In genomic region chr6:43142101-43142500, GRCh38 we compare ENCODE assay signal across 19 cellular contexts. TPM values are rescaled to one million over a fixed set of nuclear protein-coding genes. Genes with fewer than 3 reads are reported as not detected.
DNase-seq lines count a peak whose midpoint lies in the region; ATAC-seq and TF ChIP-seq lines count a peak whose summit lies in the region.
"Had no signal": no experiment of that assay in that cellular context is flagged by ENCODE, and none has a peak within 500 bp of the region (broad histone marks: within the 10 kb centered on the region; RNA-seq: fewer than 3 reads in every experiment).

No MANE protein-coding gene starts in this region.

- TF ChIP-seq CTCF in GM23338 (conservative IDR thresholded peaks at IDR 0.05; ENCODE audit: low read depth in 2 of 2): no peak
- no peak for TF ChIP-seq CTCF in WERI-Rb-1 (IDR thresholded peaks at IDR 0.05; ENCODE audit: low read depth, low read length)
- no peak for TF ChIP-seq CTCF in hepatocyte (IDR thresholded peaks at IDR 0.05; ENCODE audit: poor library complexity)
- no peak for TF ChIP-seq CTCF in spleen (IDR thresholded peaks at IDR 0.05 in 8 of 11, conservative IDR thresholded peaks at IDR 0.05 in 3 of 11)

- no peaks in the 10 kb centered on the region for H3K9me3 Mint-ChIP-seq in GM23338
- H3K9me3 Mint-ChIP-seq in stimulated activated effector memory CD8-positive, alpha-beta T cell treated with anti-CD3 and anti-CD28 coated beads, Interleukin-12 subunit alpha, Interleukin-12 subunit beta, amount 100 ng/mL, for 72 hours: no peaks in the 10 kb centered on the region
- H3K9me3 Mint-ChIP-seq: activated CD4-positive, alpha-beta T cell treated with anti-CD3 and anti-CD28 coated beads, Interleukin-2, amount 10 ng/mL, durations not matched to agents 24 days and 14 days; H9 had no signal

- H4K20me1 ChIP-seq in GM23338 (replicated peaks; ENCODE audit: insufficient read depth) (no peaks in the 10 kb centered on the region; the same call in 1 of the 2 replicates), hepatocyte (ENCODE audit: insufficient read depth, poor library complexity, severe bottlenecking) (no peaks in the 10 kb centered on the region)

- H3K9me2 ChIP-seq in GM23338 (ENCODE audit: insufficient read depth) (no peaks in the 10 kb centered on the region), hepatocyte (replicated peaks; ENCODE audit: insufficient read depth) (no peaks in the 10 kb centered on the region)

- peaks cover 19% of the 10 kb centered on the region for H3K36me3 Mint-ChIP-seq in GM23338 (ENCODE audit: low read depth)
- H3K36me3 Mint-ChIP-seq in stimulated activated effector memory CD8-positive, alpha-beta T cell treated with anti-CD3 and anti-CD28 coated beads, Interleukin-12 subunit alpha, Interleukin-12 subunit beta, amount 100 ng/mL, for 72 hours: no peaks in the 10 kb centered on the region

- H3K27me3 Mint-ChIP-seq in GM23338 (ENCODE audit: insufficient read depth, low read depth, poor library complexity): peaks cover 19% of the 10 kb centered on the region

- no peaks in the 10 kb centered on the region for H3F3A ChIP-seq in GM23338 (replicated peaks; ENCODE audit: low read depth)

- peaks cover 23% of the 10 kb centered on the region for H3K4me1 Mint-ChIP-seq in GM23338
- H3K4me1 Mint-ChIP-seq in stimulated activated effector memory CD8-positive, alpha-beta T cell treated with anti-CD3 and anti-CD28 coated beads, Interleukin-12 subunit alpha, Interleukin-12 subunit beta, amount 100 ng/mL, for 72 hours: peaks cover 18% of the 10 kb centered on the region

- WGBS in hepatocyte (ENCODE audit: low lambda C conversion rate, missing lambda C conversion rate): 87% methylated on average over 14 of the region's 14 CpGs
- 56 to 73% (median 63%) methylated on average over 10 to 14 of the region's 14 CpGs for WGBS in spleen, 5 donors

- H3K4me2 ChIP-seq in GM23338 (no peak overlapping the region), hepatocyte (no peak overlapping the region)

- H3K27ac Mint-ChIP-seq in GM23338: no peak overlapping the region
- peak overlapping the region; percentile 56 for H3K27ac Mint-ChIP-seq in stimulated activated effector memory CD8-positive, alpha-beta T cell treated with anti-CD3 and anti-CD28 coated beads, Interleukin-12 subunit alpha, Interleukin-12 subunit beta, amount 100 ng/mL, for 72 hours
- H3K27ac Mint-ChIP-seq: activated CD4-positive, alpha-beta T cell treated with anti-CD3 and anti-CD28 coated beads, Interleukin-2, amount 10 ng/mL, durations not matched to agents 24 days and 14 days had no signal

- H3K9me3 ChIP-seq in WERI-Rb-1 (ENCODE audit: severe bottlenecking): no peaks in the 10 kb centered on the region
- H3K9me3 ChIP-seq in hepatocyte (ENCODE audit: low read depth): no peaks in the 10 kb centered on the region
- no peaks in the 10 kb centered on the region for H3K9me3 ChIP-seq in spleen
- H3K9me3 ChIP-seq: transverse colon had no signal

- no peak for DNase-seq in GM23338 (ENCODE audit: low spot score)
- no peak for DNase-seq in WERI-Rb-1
- no peak for DNase-seq in hepatocyte (ENCODE audit: low spot score)
- DNase-seq in stimulated activated effector memory CD8-positive, alpha-beta T cell treated with anti-CD3 and anti-CD28 coated beads, Interleukin-12 subunit alpha, Interleukin-12 subunit beta, amount 100 ng/mL, for 72 hours (ENCODE audit: low spot score in 2 of 2): peak in 1 of 2 donors; percentile 53
- DNase-seq in SHP77 (lab: John Stamatoyannopoulos, UW): no peak
- DNase-seq in spleen: no peak
- DNase-seq in occipital lobe (lab: John Stamatoyannopoulos, UW): no peak
- DNase-seq: activated CD4-positive, alpha-beta T cell treated with anti-CD3 and anti-CD28 coated beads, Interleukin-2, amount 10 ng/mL, durations not matched to agents 24 days and 14 days; activated T-cell treated with anti-CD3 and anti-CD28 coated beads, Interleukin-2, amount 50 U/mL, for 1 hour; aorta; COR-L47; erythroblast; foreskin keratinocyte; H9; hippocampal formation; NCI-H1105 treated with DMSO at 0.1 percent for 48 hours; NCI-H510A treated with DMSO at 0.1 percent for 48 hours; transverse colon had no signal

- ATAC-seq in GM23338: no peak
- ATAC-seq in stimulated activated effector memory CD8-positive, alpha-beta T cell treated with anti-CD3 and anti-CD28 coated beads, Interleukin-12 subunit alpha, Interleukin-12 subunit beta, amount 100 ng/mL, for 72 hours: peak; percentile 50
- ATAC-seq: foreskin keratinocyte had no signal

- no peak for TF ChIP-seq POLR2A in spleen (IDR thresholded peaks at IDR 0.05)

- no peaks in the 10 kb centered on the region for H3K27me3 ChIP-seq in GM23338 (ENCODE audit: insufficient read depth)
- H3K27me3 ChIP-seq in WERI-Rb-1 (ENCODE audit: insufficient read depth, low read depth, severe bottlenecking): no peaks in the 10 kb centered on the region
- H3K27me3 ChIP-seq in hepatocyte: no peaks in the 10 kb centered on the region
- no peaks in the 10 kb centered on the region for H3K27me3 ChIP-seq in spleen (replicated peaks in 1 of 7)
- H3K27me3 ChIP-seq: foreskin keratinocyte, transverse colon had no signal

- H3K4me3 Mint-ChIP-seq in GM23338: no peak overlapping the region
- peak overlapping the region; percentile 3 for H3K4me3 Mint-ChIP-seq in stimulated activated effector memory CD8-positive, alpha-beta T cell treated with anti-CD3 and anti-CD28 coated beads, Interleukin-12 subunit alpha, Interleukin-12 subunit beta, amount 100 ng/mL, for 72 hours
- H3K4me3 Mint-ChIP-seq: activated CD4-positive, alpha-beta T cell treated with anti-CD3 and anti-CD28 coated beads, Interleukin-2, amount 10 ng/mL, durations not matched to agents 24 days and 14 days had no signal

- H3K4me3 ChIP-seq in GM23338 (no peak overlapping the region), WERI-Rb-1 (ENCODE audit: low read depth, low read length) (no peak overlapping the region), hepatocyte (no peak overlapping the region), spleen (no peak overlapping the region)
- H3K4me3 ChIP-seq: lung, transverse colon had no signal

- H3K36me3 ChIP-seq in GM23338 (ENCODE audit: insufficient read depth) (no peaks in the 10 kb centered on the region; the same call in 1 of the 2 replicates), WERI-Rb-1 (peaks cover 25% of the 10 kb centered on the region), hepatocyte (replicated peaks; ENCODE audit: insufficient read depth, low read depth) (no peaks in the 10 kb centered on the region), spleen (peaks cover 0 to 20% (median 0%) of the 10 kb centered on the region in 6 donors)
- H3K36me3 ChIP-seq: transverse colon had no signal

- peaks cover 9% of the 10 kb centered on the region; the same call in 1 of the 2 replicates for H3K4me1 ChIP-seq in GM23338 (ENCODE audit: insufficient read depth)
- H3K4me1 ChIP-seq in hepatocyte (ENCODE audit: insufficient read depth): peaks cover 10% of the 10 kb centered on the region
- H3K4me1 ChIP-seq in spleen: peaks cover 8 to 19% (median 10%) of the 10 kb centered on the region in 6 donors

- intact Hi-C loops in spleen (cut with DNase I; ENCODE audit: low total_unique reads): loop anchor here (5.0 kb wide), 1 partner anchor 240 kb away; no protein-coding TSS in a partner anchor

- H2AFZ ChIP-seq in GM23338: no peak overlapping the region
- no peak overlapping the region for H2AFZ ChIP-seq in hepatocyte

- H3K27ac ChIP-seq in GM23338 (ENCODE audit: low read depth) (peak overlapping the region; percentile 91), WERI-Rb-1 (peak overlapping the region; percentile 63; the same call in 1 of the 2 replicates), hepatocyte (peak overlapping the region; percentile 83), spleen (peak overlapping the region in 2 of 8 donors; percentile 42 to 50)
- H3K27ac ChIP-seq: foreskin keratinocyte, transverse colon had no signal

- H3K79me2 ChIP-seq in GM23338 (replicated peaks; ENCODE audit: insufficient read depth) (no peaks in the 10 kb centered on the region), hepatocyte (no peaks in the 10 kb centered on the region)

TF ChIP-seq in GM23338, 12 proteins besides CTCF, POLR2A, EP300 and RAD21 (continues in another document):
- no peak for TF ChIP-seq POLR2AphosphoS5 (IDR thresholded peaks at IDR 0.05; ENCODE audit: low read depth)
- TF ChIP-seq ZNF114 (CRISPR knock-in tag; IDR thresholded peaks at IDR 0.05): no peak
- TF ChIP-seq REST (IDR thresholded peaks at IDR 0.05; ENCODE audit: unreplicated experiment): no peak

RNA-seq across cellular contexts. Expression of gene SRF, which starts 29.0 kb away (rescaled TPM):
- 49.7 and 54.9 TPM in 2 replicates for total RNA-seq in GM23338 (2014; rRNA removed; shearing (Covaris generic))
- polyA plus RNA-seq in GM23338 (2016; fragmentation: Nextera tagmentation; extraction: Ambion mirVana) (9.9 and 13.4 TPM in 2 replicates), hepatocyte (7.4 and 9.3 TPM in 2 replicates), spleen (10 to 100 TPM; 11.6 to 25.3 (median 14.3) TPM)
- total RNA-seq in hepatocyte (19.1 and 22.0 TPM in 2 replicates), spleen (10 to 100 TPM; 23.5 to 45.6 (median 29.6) TPM), occipital lobe (11.9 TPM)

RNA-seq across cellular contexts. Expression of gene CUL9, which starts 39.9 kb away (rescaled TPM):
- 11.3 and 14.2 TPM in 2 replicates for total RNA-seq in GM23338 (2014; rRNA removed; shearing (Covaris generic))
- polyA plus RNA-seq in GM23338 (2016; fragmentation: Nextera tagmentation; extraction: Ambion mirVana): 2.6 and 4.9 TPM in 2 replicates
- total RNA-seq in hepatocyte: 13.4 and 26.2 TPM in 2 replicates
- polyA plus RNA-seq in hepatocyte: 20.1 and 22.3 TPM in 2 replicates
- total RNA-seq in spleen: 10 to 100 TPM; 54.0 to 81.5 (median 68.5) TPM
- 100 to 1,000 TPM in 2 of 3 donors, 10 to 100 TPM in 1; 50.4 to 145 (median 113) TPM for polyA plus RNA-seq in spleen
- 23.9 TPM for total RNA-seq in occipital lobe
